8 cellular contexts compared by ENCODE assay signal in the genomic region with DNA sequence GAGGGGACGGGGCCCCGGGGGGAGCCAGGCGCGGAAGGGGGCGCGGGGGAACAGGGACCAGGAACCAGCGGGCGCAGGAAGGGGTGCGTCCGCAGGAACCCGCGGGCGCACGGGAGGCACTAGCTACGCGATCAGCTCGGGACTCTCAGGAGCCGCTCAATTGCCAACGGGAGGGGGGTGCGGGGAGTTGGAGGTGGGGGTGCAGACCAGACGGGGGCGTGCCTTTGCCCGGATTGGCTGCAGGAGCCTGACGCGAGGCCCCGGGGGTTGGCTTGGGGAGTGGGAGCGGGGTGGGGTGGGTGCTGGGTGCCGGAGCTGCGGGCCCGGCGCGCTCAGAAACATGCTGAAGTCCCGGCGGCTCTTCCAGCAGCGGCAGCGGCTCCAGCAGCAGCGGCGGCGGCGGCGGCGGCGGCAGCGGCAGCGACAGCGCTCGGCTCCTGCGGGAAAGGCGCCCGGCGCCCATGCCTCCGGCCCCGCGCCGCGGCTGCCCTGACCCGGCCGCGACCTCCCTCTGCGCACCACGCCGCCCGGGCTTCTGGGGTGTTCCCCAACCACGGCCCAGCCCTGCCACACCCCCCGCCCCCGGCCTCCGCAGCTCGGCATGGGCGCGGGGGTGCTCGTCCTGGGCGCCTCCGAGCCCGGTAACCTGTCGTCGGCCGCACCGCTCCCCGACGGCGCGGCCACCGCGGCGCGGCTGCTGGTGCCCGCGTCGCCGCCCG. TPM values are rescaled to one million over a fixed set of nuclear protein-coding genes. Genes with fewer than 3 reads are reported as not detected.
DNase-seq lines count a peak whose midpoint lies in the region; ATAC-seq and TF ChIP-seq lines count a peak whose summit lies in the region.

A gene (plus strand): TSS at position 335 of the 719 bp plus-strand sequence. CDS start 267 bp downstream, at position 602.

- DNase-seq in BJ (ENCODE audit: low read depth) (no peak), HuH-7 (ENCODE audit: low spot score) (peak; percentile 92), SK-MEL-5 (ENCODE audit: low read depth, low spot score) (peak; percentile 78), brain microvascular endothelial cell (peak; percentile 24), sigmoid colon (peak; percentile 94)

- H3K36me3 ChIP-seq in BJ (ENCODE audit: control insufficient read depth, insufficient read depth, low read length) (no peaks in the 10 kb centered on the region), brain microvascular endothelial cell (replicated peaks) (no peaks in the 10 kb centered on the region), iPS-20b (ENCODE audit: insufficient read depth, low read depth, low read length) (no peaks in the 10 kb centered on the region), sigmoid colon (no peaks in the 10 kb centered on the region)

- H3K27me3 ChIP-seq in BJ (ENCODE audit: control insufficient read depth, insufficient read depth, low read length): peaks cover 31% of the 10 kb centered on the region
- peaks cover 20% of the 10 kb centered on the region for H3K27me3 ChIP-seq in brain microvascular endothelial cell (replicated peaks)
- peaks cover 92% of the 10 kb centered on the region for H3K27me3 ChIP-seq in iPS-20b (ENCODE audit: insufficient read depth, low read length)
- H3K27me3 ChIP-seq in sigmoid colon: peaks cover 0 to 34% (median 17%) of the 10 kb centered on the region in 3 donors

- WGBS in sigmoid colon, 2 donors: 1 to 2% methylated on average over 91 of the region's 91 CpGs

- H3K27ac ChIP-seq in brain microvascular endothelial cell (no peak within 1 kb of the TSS), iPS-20b (ENCODE audit: low read length) (no peak within 1 kb of the TSS), sigmoid colon (peak within 1 kb of the TSS; percentile 86 to 93 (median 88))

- in situ Hi-C loops in SK-MEL-5 (cut with HindIII; ENCODE audit: low pct_unique_long_range_greater_than_20kb, low sequenced_read_pairs): no loop called here
- in situ Hi-C loops in brain microvascular endothelial cell (cut with HindIII; ENCODE audit: low pct_ligation_motif_present, low sequenced_read_pairs): no loop called here

- H3K4me1 ChIP-seq in iPS-20b (ENCODE audit: insufficient read depth, low read length): no peaks in the 10 kb centered on the region
- peaks cover 0 to 28% (median 24%) of the 10 kb centered on the region in 4 donors for H3K4me1 ChIP-seq in sigmoid colon

- TF ChIP-seq CTCF in BJ (IDR thresholded peaks at IDR 0.05; ENCODE audit: insufficient read depth, low read depth, low read length) (no peak), brain microvascular endothelial cell (IDR thresholded peaks at IDR 0.05; ENCODE audit: low read depth, low read length, missing control alignments) (no peak), sigmoid colon (IDR thresholded peaks at IDR 0.05) (no peak)

- intact Hi-C loops in sigmoid colon (cut with DNase I): loop anchor here (10.0 kb wide), 1 partner anchor 89 kb away; no protein-coding TSS in a partner anchor

- TF ChIP-seq EP300 in sigmoid colon (IDR thresholded peaks at IDR 0.05): no peak

- H3K9ac ChIP-seq in iPS-20b (ENCODE audit: low read depth, low read length): no peak within 1 kb of the TSS

- no peak for ATAC-seq in HG03097 (IDR thresholded peaks at IDR 0.05; ENCODE audit: low FRiP score, unreplicated experiment)

- TF ChIP-seq POLR2A in GM19193 (IDR thresholded peaks at IDR 0.05; ENCODE audit: extremely low read depth, insufficient read depth, insufficient read length) (peak; percentile 63), sigmoid colon (IDR thresholded peaks at IDR 0.05) (peak; percentile 11 to 33)

- peak within 1 kb of the TSS; percentile 47 for H3K4me3 ChIP-seq in BJ (ENCODE audit: low read depth, low read length)
- peak within 1 kb of the TSS; percentile 52 for H3K4me3 ChIP-seq in brain microvascular endothelial cell (ENCODE audit: low read depth, low read length)
- peak within 1 kb of the TSS; percentile 69 for H3K4me3 ChIP-seq in iPS-20b (ENCODE audit: low read length)
- peak within 1 kb of the TSS; percentile 48 to 59 (median 58) for H3K4me3 ChIP-seq in sigmoid colon

- CTCF ChIA-PET in BJ (lab: Yijun Ruan, JAX): interaction anchor here (0.6 to 0.7 kb wide), 2 partner anchors 135 to 222 kb away, joined by 3 to 4 read pairs; no protein-coding TSS in a partner anchor

- no peaks in the 10 kb centered on the region for H3K9me3 ChIP-seq in iPS-20b (ENCODE audit: insufficient read depth, low read depth, low read length)
- H3K9me3 ChIP-seq in sigmoid colon: no peaks in the 10 kb centered on the region

- POLR2A ChIA-PET in BJ (lab: Charles Lee): no interaction called here

RNA-seq across cellular contexts. Expression of the gene that starts here (rescaled TPM):
- not detected in 2 replicates for polyA plus RNA-seq in BJ (2011; rRNA removed)
- polyA minus RNA-seq in BJ (2011; rRNA and poly(A)+ RNA removed): not detected in 2 replicates
- 2.9 and 3.3 TPM in 2 replicates for total RNA-seq in SK-MEL-5 (2014; rRNA removed; shearing (Covaris generic))
- 2.4 and 2.8 TPM in 2 replicates for polyA plus RNA-seq in SK-MEL-5 (2015; cell fraction: cytosol; rRNA removed)
- polyA plus RNA-seq in SK-MEL-5 (2015; cell fraction: nucleus; rRNA removed): 1.2 and 4.2 TPM in 2 replicates
- 10 to 100 TPM in 1 of 4 donors, 1 to 10 TPM in 3; 1.4 to 34.5 (median 3.2) TPM for total RNA-seq in sigmoid colon
- polyA plus RNA-seq in sigmoid colon: under 1 TPM; 0.23 to 0.60 (median 0.55) TPM

Comparison
In these comparisons a context has a peak if more than half of its experiments do, and no peak if none do; other contexts are left out.
1. H3K27ac ChIP-seq: peak in sigmoid colon (4 of 4); none in brain microvascular endothelial cell (single experiment) and iPS-20b (single experiment).
2. Peak in every context shown above with its lines, with median percentiles within 50 percentile points of each other: H3K4me3 ChIP-seq.